ENCODE assay signal across 12 cellular contexts in genomic region chr2:46252891-46253659, GRCh38. TPM values are rescaled to one million over a fixed set of nuclear protein-coding genes. Genes with fewer than 3 reads are reported as not detected.
DNase-seq lines count a peak whose midpoint lies in the region; ATAC-seq and TF ChIP-seq lines count a peak whose summit lies in the region.
"Had no signal": no experiment of that assay in that cellular context is flagged by ENCODE, and none has a peak within 500 bp of the region (broad histone marks: within the 10 kb centered on the region; RNA-seq: fewer than 3 reads in every experiment).

No MANE protein-coding gene starts in this region.

- H3K4me1 ChIP-seq in adrenal gland (replicated peaks in 1 of 2) (peaks cover 0 to 7% of the 10 kb centered on the region in 2 donors), smooth muscle cell (ENCODE audit: low read depth) (no peaks in the 10 kb centered on the region)

- H3K9me3 Mint-ChIP-seq in glutamatergic neuron (ENCODE audit: unreplicated experiment): no peaks in the 10 kb centered on the region
- H3K9me3 Mint-ChIP-seq: activated naive CD8-positive, alpha-beta T cell treated with anti-CD3 and anti-CD28 coated beads, Interleukin-2, amount 50 U/mL, for 24 hours had no signal

- ATAC-seq in HG03280 (IDR thresholded peaks at IDR 0.05; ENCODE audit: unreplicated experiment) (no peak), GM19023 (IDR thresholded peaks at IDR 0.05; ENCODE audit: unreplicated experiment) (no peak)
- ATAC-seq: activated naive CD8-positive, alpha-beta T cell treated with anti-CD3 and anti-CD28 coated beads, Interleukin-2, amount 50 U/mL, for 24 hours; lower lobe of right lung had no signal

- no peaks in the 10 kb centered on the region for H3K36me3 Mint-ChIP-seq in glutamatergic neuron (ENCODE audit: unreplicated experiment)

- 54 to 65% (median 61%) methylated on average over 4 to 5 of the region's 5 CpGs for WGBS in adrenal gland, 4 donors
- WGBS in smooth muscle cell (ENCODE audit: low lambda C conversion rate): 33% methylated on average over 5 of the region's 5 CpGs

- no peaks in the 10 kb centered on the region for H3K79me2 ChIP-seq in smooth muscle cell (ENCODE audit: low read depth)

- H3K27ac ChIP-seq in adrenal gland (peak overlapping the region in 1 of 5 donors; percentile 13), smooth muscle cell (ENCODE audit: low read depth) (peak overlapping the region; percentile 38)
- H3K27ac ChIP-seq: lower lobe of right lung had no signal

- no peaks in the 10 kb centered on the region for H3K27me3 Mint-ChIP-seq in glutamatergic neuron (ENCODE audit: unreplicated experiment)
- H3K27me3 Mint-ChIP-seq: activated naive CD8-positive, alpha-beta T cell treated with anti-CD3 and anti-CD28 coated beads, Interleukin-2, amount 50 U/mL, for 24 hours had no signal

- H3K4me1 Mint-ChIP-seq in glutamatergic neuron (ENCODE audit: low read depth, unreplicated experiment): peaks cover 11% of the 10 kb centered on the region
- H3K4me1 Mint-ChIP-seq: activated naive CD8-positive, alpha-beta T cell treated with anti-CD3 and anti-CD28 coated beads, Interleukin-2, amount 50 U/mL, for 24 hours had no signal

- peak overlapping the region; percentile 37 for H3K4me2 ChIP-seq in smooth muscle cell

- intact Hi-C loops in adrenal gland (cut with DNase I): no loop called here

- H3K9me3 ChIP-seq in adrenal gland (replicated peaks in 1 of 3) (no peaks in the 10 kb centered on the region), smooth muscle cell (replicated peaks; ENCODE audit: low read depth) (no peaks in the 10 kb centered on the region)
- H3K9me3 ChIP-seq: lower lobe of right lung had no signal

- H4K20me1 ChIP-seq in smooth muscle cell (ENCODE audit: low read depth): no peaks in the 10 kb centered on the region

- H3K27ac Mint-ChIP-seq in glutamatergic neuron (ENCODE audit: unreplicated experiment): peak overlapping the region; percentile 24
- H3K27ac Mint-ChIP-seq: activated naive CD8-positive, alpha-beta T cell treated with anti-CD3 and anti-CD28 coated beads, Interleukin-2, amount 50 U/mL, for 24 hours had no signal

- no peaks in the 10 kb centered on the region for H3K27me3 ChIP-seq in adrenal gland
- no peaks in the 10 kb centered on the region for H3K27me3 ChIP-seq in smooth muscle cell (ENCODE audit: low read depth)

- no peak overlapping the region for H3K4me3 ChIP-seq in adrenal gland
- no peak overlapping the region for H3K4me3 ChIP-seq in smooth muscle cell
- H3K4me3 ChIP-seq: lower lobe of right lung had no signal

- no peak for TF ChIP-seq CTCF in adrenal gland (IDR thresholded peaks at IDR 0.05)
- TF ChIP-seq CTCF in glutamatergic neuron (IDR thresholded peaks at IDR 0.05; ENCODE audit: partially characterized antibody, unreplicated experiment): no peak
- no peak for TF ChIP-seq CTCF in smooth muscle cell (IDR thresholded peaks at IDR 0.05; ENCODE audit: borderline replicate concordance, insufficient read depth, poor library complexity, severe bottlenecking)

- H3K36me3 ChIP-seq in adrenal gland (replicated peaks in 1 of 2) (no peaks in the 10 kb centered on the region), smooth muscle cell (ENCODE audit: low read depth) (no peaks in the 10 kb centered on the region)
- H3K36me3 ChIP-seq: lower lobe of right lung had no signal

- H3K9ac ChIP-seq in smooth muscle cell (ENCODE audit: low read depth): no peak overlapping the region

- no peak for TF ChIP-seq POLR2A in adrenal gland (IDR thresholded peaks at IDR 0.05)

- DNase-seq in DMS79 treated with DMSO at 0.1 percent for 48 hours (lab: John Stamatoyannopoulos, UW) (peak; percentile 39), DMS79 (lab: John Stamatoyannopoulos, UW) (no peak), adrenal gland (peak in 5 of 7 donors; percentile 15 to 71 (median 33)), glutamatergic neuron (no peak), smooth muscle cell (lab: John Stamatoyannopoulos, UW; ENCODE audit: unreplicated experiment) (no peak), 8988T (no peak)
- DNase-seq: activated naive CD8-positive, alpha-beta T cell treated with anti-CD3 and anti-CD28 coated beads, Interleukin-2, amount 50 U/mL, for 24 hours; DND-41; lower lobe of right lung; NCI-H774 had no signal

- no peak overlapping the region for H3K4me3 Mint-ChIP-seq in glutamatergic neuron (ENCODE audit: unreplicated experiment)
- H3K4me3 Mint-ChIP-seq: activated naive CD8-positive, alpha-beta T cell treated with anti-CD3 and anti-CD28 coated beads, Interleukin-2, amount 50 U/mL, for 24 hours had no signal

- H3F3A ChIP-seq in smooth muscle cell (ENCODE audit: low read depth): peaks cover 8% of the 10 kb centered on the region

- H2AFZ ChIP-seq in smooth muscle cell (ENCODE audit: low read depth): no peak overlapping the region

RNA-seq across cellular contexts. Expression of gene EPAS1, which starts 44.1 kb away (rescaled TPM):
- 100 to 1,000 TPM; 124 to 307 (median 237) TPM for total RNA-seq in adrenal gland
- 100 to 1,000 TPM in 1 of 3 donors, 10 to 100 TPM in 2; 62.0 to 178 (median 65.2) TPM for polyA plus RNA-seq in adrenal gland
- not detected for total RNA-seq in glutamatergic neuron (ENCODE audit: unreplicated experiment)
- 57.5 and 91.6 TPM in 2 replicates for total RNA-seq in smooth muscle cell
- polyA plus RNA-seq in smooth muscle cell: 31.7 and 61.5 TPM in 2 replicates

Comparison
In these comparisons a context has a peak if more than half of its experiments do, and no peak if none do; other contexts are left out.
1. DNase-seq: peak in DMS79 treated with DMSO at 0.1 percent for 48 hours (single experiment) and adrenal gland (5 of 7); none in DMS79 (single experiment), glutamatergic neuron (single experiment), smooth muscle cell (single experiment) and 8988T (single experiment).
2. RNA of gene EPAS1, which starts 44.1 kb away (total RNA-seq): 124 to 307 TPM in adrenal gland and 57.5 to 91.6 TPM in smooth muscle cell; not detected in glutamatergic neuron (single experiment); every median in the first group is over 10 times any median in the second.